ENCODE assay signal across 2 cellular contexts in the genomic region with DNA sequence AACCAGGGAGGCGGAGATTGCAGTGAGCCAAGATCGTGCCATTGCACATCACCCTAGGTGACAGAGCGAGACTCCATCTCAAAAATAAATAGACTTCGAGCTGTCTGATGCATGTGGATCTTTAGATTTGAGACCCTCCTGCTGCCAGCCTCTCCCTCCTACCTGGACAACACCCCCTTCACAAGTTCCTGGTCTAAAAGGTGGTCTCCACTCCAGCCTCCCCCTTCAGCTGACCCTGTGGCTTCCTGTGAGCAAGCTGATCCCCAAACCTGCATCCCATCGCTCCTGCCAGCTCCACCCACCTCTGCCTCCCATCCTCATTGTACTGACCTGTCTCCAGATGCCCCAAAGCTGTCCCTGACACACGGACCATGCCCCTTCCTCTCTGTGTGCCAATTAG.
TF ChIP-seq lines count a peak whose summit lies in the region.

No MANE protein-coding gene starts in this region.

TF ChIP-seq in SK-N-SH, 30 proteins besides CTCF, POLR2A, EP300 and RAD21:
- TF ChIP-seq ELF1 (IDR thresholded peaks at IDR 0.05) (no peak), JUND (IDR thresholded peaks at IDR 0.05) (no peak), GABPA (IDR thresholded peaks at IDR 0.05; ENCODE audit: low read depth) (no peak), TAF1 (IDR thresholded peaks at IDR 0.05; ENCODE audit: borderline replicate concordance, low read depth, low read length) (no peak), SMC3 (IDR thresholded peaks at IDR 0.05; ENCODE audit: low read depth, low read length) (no peak), POLR2AphosphoS5 (IDR thresholded peaks at IDR 0.05; ENCODE audit: low read depth, low read length) (no peak), RXRA (IDR thresholded peaks at IDR 0.05; ENCODE audit: borderline replicate concordance, low read depth) (no peak)
- TF ChIP-seq, protein P1, sequence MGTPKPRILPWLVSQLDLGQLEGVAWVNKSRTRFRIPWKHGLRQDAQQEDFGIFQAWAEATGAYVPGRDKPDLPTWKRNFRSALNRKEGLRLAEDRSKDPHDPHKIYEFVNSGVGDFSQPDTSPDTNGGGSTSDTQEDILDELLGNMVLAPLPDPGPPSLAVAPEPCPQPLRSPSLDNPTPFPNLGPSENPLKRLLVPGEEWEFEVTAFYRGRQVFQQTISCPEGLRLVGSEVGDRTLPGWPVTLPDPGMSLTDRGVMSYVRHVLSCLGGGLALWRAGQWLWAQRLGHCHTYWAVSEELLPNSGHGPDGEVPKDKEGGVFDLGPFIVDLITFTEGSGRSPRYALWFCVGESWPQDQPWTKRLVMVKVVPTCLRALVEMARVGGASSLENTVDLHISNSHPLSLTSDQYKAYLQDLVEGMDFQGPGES (IDR thresholded peaks at IDR 0.05; ENCODE audit: low read depth, low read length), result no peak

TF ChIP-seq in SK-N-SH treated with all-trans-retinoic acid at 6 μM for 48 hours, 23 proteins besides CTCF, POLR2A, EP300 and RAD21:
- TF ChIP-seq PPARA (CRISPR knock-in tag; IDR thresholded peaks at IDR 0.05; ENCODE audit: borderline replicate concordance) (no peak), ESRRG (CRISPR knock-in tag; IDR thresholded peaks at IDR 0.05) (no peak), ZFP3 (CRISPR knock-in tag; IDR thresholded peaks at IDR 0.05) (no peak), GLIS3 (CRISPR knock-in tag; IDR thresholded peaks at IDR 0.05) (no peak), ZC3H10 (CRISPR knock-in tag; IDR thresholded peaks at IDR 0.05) (no peak), CSDC2 (CRISPR knock-in tag; IDR thresholded peaks at IDR 0.05) (no peak), ISL1 (CRISPR knock-in tag; IDR thresholded peaks at IDR 0.05) (no peak), SNAI2 (CRISPR knock-in tag; IDR thresholded peaks at IDR 0.05) (no peak), ZNF70 (CRISPR knock-in tag; IDR thresholded peaks at IDR 0.05) (no peak), ZFP30 (CRISPR knock-in tag; IDR thresholded peaks at IDR 0.05) (no peak), RARB (CRISPR knock-in tag; IDR thresholded peaks at IDR 0.05) (no peak), OSR1 (CRISPR knock-in tag; IDR thresholded peaks at IDR 0.05) (no peak), TCF4 (CRISPR knock-in tag; IDR thresholded peaks at IDR 0.05; ENCODE audit: borderline replicate concordance) (no peak), TOX (CRISPR knock-in tag; IDR thresholded peaks at IDR 0.05; ENCODE audit: borderline replicate concordance) (no peak), ARNTL (CRISPR knock-in tag; IDR thresholded peaks at IDR 0.05; ENCODE audit: borderline replicate concordance, low read depth) (no peak)
- TF ChIP-seq, protein P2, sequence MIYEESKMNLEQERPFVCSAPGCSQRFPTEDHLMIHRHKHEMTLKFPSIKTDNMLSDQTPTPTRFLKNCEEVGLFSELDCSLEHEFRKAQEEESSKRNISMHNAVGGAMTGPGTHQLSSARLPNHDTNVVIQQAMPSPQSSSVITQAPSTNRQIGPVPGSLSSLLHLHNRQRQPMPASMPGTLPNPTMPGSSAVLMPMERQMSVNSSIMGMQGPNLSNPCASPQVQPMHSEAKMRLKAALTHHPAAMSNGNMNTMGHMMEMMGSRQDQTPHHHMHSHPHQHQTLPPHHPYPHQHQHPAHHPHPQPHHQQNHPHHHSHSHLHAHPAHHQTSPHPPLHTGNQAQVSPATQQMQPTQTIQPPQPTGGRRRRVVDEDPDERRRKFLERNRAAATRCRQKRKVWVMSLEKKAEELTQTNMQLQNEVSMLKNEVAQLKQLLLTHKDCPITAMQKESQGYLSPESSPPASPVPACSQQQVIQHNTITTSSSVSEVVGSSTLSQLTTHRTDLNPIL (CRISPR knock-in tag; IDR thresholded peaks at IDR 0.05; ENCODE audit: low read depth), result no peak
- TF ChIP-seq, protein P3, sequence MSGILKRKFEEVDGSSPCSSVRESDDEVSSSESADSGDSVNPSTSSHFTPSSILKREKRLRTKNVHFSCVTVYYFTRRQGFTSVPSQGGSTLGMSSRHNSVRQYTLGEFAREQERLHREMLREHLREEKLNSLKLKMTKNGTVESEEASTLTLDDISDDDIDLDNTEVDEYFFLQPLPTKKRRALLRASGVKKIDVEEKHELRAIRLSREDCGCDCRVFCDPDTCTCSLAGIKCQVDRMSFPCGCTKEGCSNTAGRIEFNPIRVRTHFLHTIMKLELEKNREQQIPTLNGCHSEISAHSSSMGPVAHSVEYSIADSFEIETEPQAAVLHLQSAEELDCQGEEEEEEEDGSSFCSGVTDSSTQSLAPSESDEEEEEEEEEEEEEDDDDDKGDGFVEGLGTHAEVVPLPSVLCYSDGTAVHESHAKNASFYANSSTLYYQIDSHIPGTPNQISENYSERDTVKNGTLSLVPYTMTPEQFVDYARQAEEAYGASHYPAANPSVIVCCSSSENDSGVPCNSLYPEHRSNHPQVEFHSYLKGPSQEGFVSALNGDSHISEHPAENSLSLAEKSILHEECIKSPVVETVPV (CRISPR knock-in tag; IDR thresholded peaks at IDR 0.05), result no peak
- TF ChIP-seq, protein P4, sequence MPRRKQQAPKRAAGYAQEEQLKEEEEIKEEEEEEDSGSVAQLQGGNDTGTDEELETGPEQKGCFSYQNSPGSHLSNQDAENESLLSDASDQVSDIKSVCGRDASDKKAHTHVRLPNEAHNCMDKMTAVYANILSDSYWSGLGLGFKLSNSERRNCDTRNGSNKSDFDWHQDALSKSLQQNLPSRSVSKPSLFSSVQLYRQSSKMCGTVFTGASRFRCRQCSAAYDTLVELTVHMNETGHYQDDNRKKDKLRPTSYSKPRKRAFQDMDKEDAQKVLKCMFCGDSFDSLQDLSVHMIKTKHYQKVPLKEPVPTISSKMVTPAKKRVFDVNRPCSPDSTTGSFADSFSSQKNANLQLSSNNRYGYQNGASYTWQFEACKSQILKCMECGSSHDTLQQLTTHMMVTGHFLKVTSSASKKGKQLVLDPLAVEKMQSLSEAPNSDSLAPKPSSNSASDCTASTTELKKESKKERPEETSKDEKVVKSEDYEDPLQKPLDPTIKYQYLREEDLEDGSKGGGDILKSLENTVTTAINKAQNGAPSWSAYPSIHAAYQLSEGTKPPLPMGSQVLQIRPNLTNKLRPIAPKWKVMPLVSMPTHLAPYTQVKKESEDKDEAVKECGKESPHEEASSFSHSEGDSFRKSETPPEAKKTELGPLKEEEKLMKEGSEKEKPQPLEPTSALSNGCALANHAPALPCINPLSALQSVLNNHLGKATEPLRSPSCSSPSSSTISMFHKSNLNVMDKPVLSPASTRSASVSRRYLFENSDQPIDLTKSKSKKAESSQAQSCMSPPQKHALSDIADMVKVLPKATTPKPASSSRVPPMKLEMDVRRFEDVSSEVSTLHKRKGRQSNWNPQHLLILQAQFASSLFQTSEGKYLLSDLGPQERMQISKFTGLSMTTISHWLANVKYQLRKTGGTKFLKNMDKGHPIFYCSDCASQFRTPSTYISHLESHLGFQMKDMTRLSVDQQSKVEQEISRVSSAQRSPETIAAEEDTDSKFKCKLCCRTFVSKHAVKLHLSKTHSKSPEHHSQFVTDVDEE (CRISPR knock-in tag; IDR thresholded peaks at IDR 0.05), result no peak
- TF ChIP-seq, protein P5, sequence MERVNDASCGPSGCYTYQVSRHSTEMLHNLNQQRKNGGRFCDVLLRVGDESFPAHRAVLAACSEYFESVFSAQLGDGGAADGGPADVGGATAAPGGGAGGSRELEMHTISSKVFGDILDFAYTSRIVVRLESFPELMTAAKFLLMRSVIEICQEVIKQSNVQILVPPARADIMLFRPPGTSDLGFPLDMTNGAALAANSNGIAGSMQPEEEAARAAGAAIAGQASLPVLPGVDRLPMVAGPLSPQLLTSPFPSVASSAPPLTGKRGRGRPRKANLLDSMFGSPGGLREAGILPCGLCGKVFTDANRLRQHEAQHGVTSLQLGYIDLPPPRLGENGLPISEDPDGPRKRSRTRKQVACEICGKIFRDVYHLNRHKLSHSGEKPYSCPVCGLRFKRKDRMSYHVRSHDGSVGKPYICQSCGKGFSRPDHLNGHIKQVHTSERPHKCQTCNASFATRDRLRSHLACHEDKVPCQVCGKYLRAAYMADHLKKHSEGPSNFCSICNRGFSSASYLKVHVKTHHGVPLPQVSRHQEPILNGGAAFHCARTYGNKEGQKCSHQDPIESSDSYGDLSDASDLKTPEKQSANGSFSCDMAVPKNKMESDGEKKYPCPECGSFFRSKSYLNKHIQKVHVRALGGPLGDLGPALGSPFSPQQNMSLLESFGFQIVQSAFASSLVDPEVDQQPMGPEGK (CRISPR knock-in tag; IDR thresholded peaks at IDR 0.05; ENCODE audit: borderline replicate concordance), result no peak
